Comparison of ENCODE assay signal across 8 cellular contexts in the genomic region with DNA sequence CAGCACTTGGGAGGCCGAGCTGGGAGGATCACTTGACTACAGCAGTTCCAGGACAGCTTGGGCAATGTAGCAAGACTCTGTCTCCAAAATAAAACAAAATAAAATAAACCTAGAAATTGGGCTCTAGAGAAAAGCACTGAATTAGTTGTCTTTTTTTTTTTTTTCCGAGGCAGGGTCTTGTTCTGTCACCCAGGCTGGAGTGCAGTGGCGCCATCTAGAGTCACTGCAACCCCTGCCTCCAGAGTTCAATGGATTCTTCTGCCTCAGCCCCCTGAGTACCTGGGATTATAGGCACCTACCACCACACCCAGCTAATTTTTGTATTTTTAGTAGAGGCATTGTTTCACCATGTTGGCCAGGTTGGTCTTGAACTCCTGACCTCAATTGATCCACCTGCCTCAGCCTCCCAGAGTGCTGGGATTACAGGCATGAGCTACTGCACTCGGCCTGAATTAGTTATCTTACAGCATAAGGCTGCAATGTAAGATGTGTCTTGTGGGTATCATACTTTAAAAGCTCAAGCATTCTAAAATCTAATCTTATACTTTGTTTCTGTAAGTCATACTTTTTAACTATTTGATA. TPM values are rescaled to one million over a fixed set of nuclear protein-coding genes. Genes with fewer than 3 reads are reported as not detected.
DNase-seq lines count a peak whose midpoint lies in the region; ATAC-seq, FAIRE-seq and TF ChIP-seq lines count a peak whose summit lies in the region.

No MANE protein-coding gene starts in this region.

- FAIRE-seq in keratinocyte (lab: Jason Lieb, UNC), result no peak

- dilution Hi-C loops in keratinocyte (cut with MboI; ENCODE audit: extremely low pct_ligation_motif_present, low sequenced_read_pairs), result no loop called here

- no peaks in the 10 kb centered on the region for H3K79me2 ChIP-seq in keratinocyte (ENCODE audit: control insufficient read depth, insufficient read depth, low read length)

- no peak overlapping the region for H3K27ac ChIP-seq in keratinocyte (ENCODE audit: control insufficient read depth, insufficient read depth, low read length)
- H3K27ac ChIP-seq in thoracic aorta, result no peak overlapping the region

- DNase-seq in GM06990 (ENCODE audit: extremely low read depth, insufficient read length) (no peak), NT2/D1 (ENCODE audit: low read depth, low spot score) (peak; percentile 6), keratinocyte (ENCODE audit: low read depth, low spot score) (no peak), thoracic aorta (ENCODE audit: low spot score) (no peak), SW480 (ENCODE audit: low spot score) (no peak)
- peak; percentile 61 for DNase-seq in activated naive CD4-positive, alpha-beta T cell treated with anti-CD3 and anti-CD28 coated beads, Interleukin-2, amount 50 U/mL, for 16 hours

- H3K9me1 ChIP-seq in keratinocyte (ENCODE audit: control insufficient read depth, extremely low read depth, insufficient read depth, low read length), result no peaks in the 10 kb centered on the region

- TF ChIP-seq CTCF in GM06990 (IDR thresholded peaks at IDR 0.05; ENCODE audit: insufficient read depth, low read length, poor library complexity, severe bottlenecking), result peak; percentile 90
- TF ChIP-seq CTCF in keratinocyte (optimal IDR thresholded peaks at IDR 0.05 in 1 of 3, IDR thresholded peaks at IDR 0.05 in 1 of 3, conservative IDR thresholded peaks at IDR 0.05 in 1 of 3; ENCODE audit: extremely low read depth in 1 of 3, insufficient read depth in 2 of 3, low read length in 3 of 3), result peak; percentile 37 to 50 (median 41)
- TF ChIP-seq CTCF in thoracic aorta (IDR thresholded peaks at IDR 0.05), result peak; percentile 18

- H3K36me3 ChIP-seq in GM06990 (ENCODE audit: control insufficient read depth, insufficient read depth, low read length) (no peaks in the 10 kb centered on the region), NT2/D1 (ENCODE audit: insufficient read depth, insufficient read length, low read length) (no peaks in the 10 kb centered on the region), keratinocyte (ENCODE audit: control insufficient read depth in 2 of 2, extremely low read depth in 1 of 2, insufficient read depth in 2 of 2, low read length in 2 of 2) (no peaks in the 10 kb centered on the region), thoracic aorta (no peaks in the 10 kb centered on the region)

- H3K27me3 ChIP-seq in GM06990 (replicated peaks; ENCODE audit: control insufficient read depth, insufficient read depth, low read length) (no peaks in the 10 kb centered on the region), NT2/D1 (ENCODE audit: insufficient read depth, insufficient read length) (no peaks in the 10 kb centered on the region), keratinocyte (ENCODE audit: control insufficient read depth, extremely low read depth, insufficient read depth, low read length) (no peaks in the 10 kb centered on the region), thoracic aorta (replicated peaks; ENCODE audit: insufficient read depth) (no peaks in the 10 kb centered on the region)

- H3K4me2 ChIP-seq in keratinocyte (ENCODE audit: control insufficient read depth, extremely low read depth, insufficient read depth, low read depth, low read length), result no peak overlapping the region

- ATAC-seq in thoracic aorta (ENCODE audit: insufficient number of reproducible peaks, low FRiP score, low read depth), result no peak
- no peak for ATAC-seq in GM21717 (IDR thresholded peaks at IDR 0.05; ENCODE audit: unreplicated experiment)
- no peak for ATAC-seq in HG02571 (IDR thresholded peaks at IDR 0.05; ENCODE audit: unreplicated experiment)

- no peak overlapping the region for H2AFZ ChIP-seq in keratinocyte (ENCODE audit: control insufficient read depth, low read length)

- H3K9ac ChIP-seq in NT2/D1 (ENCODE audit: insufficient read length, low read depth) (no peak overlapping the region), keratinocyte (ENCODE audit: control insufficient read depth, extremely low read depth, insufficient read depth, low read length) (no peak overlapping the region)

- H4K20me1 ChIP-seq in keratinocyte (ENCODE audit: control insufficient read depth, extremely low read depth, insufficient read depth, low read length), result no peaks in the 10 kb centered on the region

- H3K4me1 ChIP-seq in NT2/D1 (ENCODE audit: insufficient read depth, insufficient read length) (no peaks in the 10 kb centered on the region), keratinocyte (ENCODE audit: control insufficient read depth, extremely low read depth, insufficient read depth, low read length) (no peaks in the 10 kb centered on the region), thoracic aorta (ENCODE audit: control insufficient read depth in 1 of 2, low read depth in 2 of 2) (no peaks in the 10 kb centered on the region)

- H3K9me3 ChIP-seq in NT2/D1 (ENCODE audit: insufficient read depth, low read length) (no peaks in the 10 kb centered on the region), keratinocyte (ENCODE audit: control insufficient read depth, low read depth, low read length) (no peaks in the 10 kb centered on the region), thoracic aorta (no peaks in the 10 kb centered on the region)

- H3K4me3 ChIP-seq in GM06990 (replicated peaks; ENCODE audit: low read depth, low read length) (no peak overlapping the region), NT2/D1 (ENCODE audit: insufficient read length, low read depth) (no peak overlapping the region), keratinocyte (ENCODE audit: control insufficient read depth in 2 of 3, extremely low read depth in 1 of 3, insufficient read depth in 2 of 3, low read depth in 1 of 3, low read length in 3 of 3) (no peak overlapping the region), thoracic aorta (no peak overlapping the region)

RNA-seq across cellular contexts. Expression of a gene that starts 12.8 kb away (rescaled TPM):
- polyA plus RNA-seq in keratinocyte, result 0.32 to 0.33 TPM in 2 of 3 replicates, not detected in the other
- 1.1 TPM for polyA plus RNA-seq in keratinocyte (2011; ENCODE audit: low read depth)
- 0.34 TPM in 1 of 2 replicates, not detected in the other for polyA plus RNA-seq in keratinocyte (2011; cell fraction: cytosol; rRNA removed)
- polyA plus RNA-seq in keratinocyte (2011; cell fraction: nucleus; rRNA removed), result 0.80 TPM in 1 of 2 replicates, not detected in the other
- not detected in 2 replicates for polyA plus RNA-seq in keratinocyte (2012; ENCODE audit: low replicate concordance)
- not detected in 3 replicates for polyA minus RNA-seq in keratinocyte
- polyA minus RNA-seq in keratinocyte (2011; cell fraction: cytosol; rRNA and poly(A)+ RNA removed), result not detected
- not detected in 2 replicates for polyA minus RNA-seq in keratinocyte (2011; cell fraction: nucleus; rRNA and poly(A)+ RNA removed)
- not detected for total RNA-seq in thoracic aorta

RNA-seq across cellular contexts. Expression of a gene that starts 18.1 kb away (rescaled TPM):
- polyA plus RNA-seq in keratinocyte, result 4.1 to 9.1 TPM (median 4.6 TPM) in 3 replicates
- polyA plus RNA-seq in keratinocyte (2011; ENCODE audit: low read depth), result 7.8 TPM
- polyA plus RNA-seq in keratinocyte (2011; cell fraction: cytosol; rRNA removed), result 2.6 and 3.9 TPM in 2 replicates
- 7.1 and 7.8 TPM in 2 replicates for polyA plus RNA-seq in keratinocyte (2011; cell fraction: nucleus; rRNA removed)
- 3.7 and 4.1 TPM in 2 replicates for polyA plus RNA-seq in keratinocyte (2012; ENCODE audit: low replicate concordance)
- 1.7 to 6.1 TPM (median 2.4 TPM) in 3 replicates for polyA minus RNA-seq in keratinocyte
- polyA minus RNA-seq in keratinocyte (2011; cell fraction: cytosol; rRNA and poly(A)+ RNA removed), result 1.9 TPM
- 3.5 and 8.3 TPM in 2 replicates for polyA minus RNA-seq in keratinocyte (2011; cell fraction: nucleus; rRNA and poly(A)+ RNA removed)
- total RNA-seq in thoracic aorta, result 1 to 10 TPM; 6.9 to 9.9 TPM

Comparison
In these comparisons a context has a peak if more than half of its experiments do, and no peak if none do; other contexts are left out.
1. DNase-seq: peak in NT2/D1 (single experiment) and activated naive CD4-positive, alpha-beta T cell treated with anti-CD3 and anti-CD28 coated beads, Interleukin-2, amount 50 U/mL, for 16 hours (single experiment); none in GM06990 (single experiment), keratinocyte (single experiment), thoracic aorta (single experiment) and SW480 (single experiment).
2. CTCF ChIP-seq: peak in every context shown above with its lines; median percentile 90 in GM06990; 41 in keratinocyte; 18 in thoracic aorta.